8 cellular contexts compared by ENCODE assay signal in the genomic region with DNA sequence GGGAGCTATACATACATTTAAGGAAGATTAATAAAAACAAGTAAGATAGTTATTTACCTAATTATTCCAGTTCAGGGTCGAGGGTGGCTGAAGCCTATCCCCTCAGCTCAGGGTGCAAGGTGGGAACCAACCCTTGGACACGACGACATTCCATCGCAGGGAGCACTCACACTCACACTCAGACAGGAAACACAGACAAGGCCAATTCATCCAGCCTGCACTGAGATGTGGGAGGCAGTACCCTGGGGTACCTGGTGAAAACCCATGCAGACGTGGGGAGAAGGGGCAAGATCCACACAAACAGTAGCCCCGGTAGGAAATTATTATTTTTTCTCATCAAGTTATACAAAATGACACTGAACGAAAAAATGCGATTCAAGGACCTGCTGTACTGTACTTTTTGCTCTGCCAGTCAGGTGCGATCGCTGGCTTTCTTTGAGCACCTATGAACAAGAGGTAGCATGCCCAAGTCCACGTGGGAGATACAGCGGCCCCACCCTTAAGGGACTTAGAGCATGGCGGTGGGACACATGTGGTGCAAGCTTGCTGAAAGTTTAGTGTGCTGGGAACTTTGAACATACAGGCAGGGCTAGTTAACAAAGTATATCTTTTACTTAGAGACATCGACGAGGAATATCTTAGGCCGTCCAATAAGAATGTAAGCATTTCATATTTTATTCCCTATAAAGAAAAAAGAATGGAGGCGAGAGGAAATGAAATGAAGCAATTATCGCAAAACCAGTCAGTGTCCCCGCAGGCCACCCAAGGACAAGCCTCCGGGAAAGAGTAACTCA. TPM values are rescaled to one million over a fixed set of nuclear protein-coding genes. Genes with fewer than 3 reads are reported as not detected.
DNase-seq lines count a peak whose midpoint lies in the region; ATAC-seq and TF ChIP-seq lines count a peak whose summit lies in the region.

No MANE protein-coding gene starts in this region.

- no peak overlapping the region for H4K91ac ChIP-seq in neuronal stem cell (ENCODE audit: low read depth, low read length, poor library complexity)

- H3K36me3 Mint-ChIP-seq in activated CD8-positive, alpha-beta memory T cell treated with anti-CD3 and anti-CD28 coated beads, Interleukin-2, amount 10 ng/mL, durations not matched to agents 7 days and 5 days, result peaks cover 55% of the 10 kb centered on the region

- peak overlapping the region; percentile 92 for H2AFZ ChIP-seq in neuronal stem cell (ENCODE audit: low read length)

- 11 to 15% methylated on average over 20 of the region's 20 CpGs for WGBS in esophagus squamous epithelium, 2 donors
- WGBS in neuronal stem cell (ENCODE audit: extremely low coverage in 2 of 2, insufficient read length in 2 of 2, insufficient replicate concordance in 1 of 2), 2 donors, result no CpG with 5 or more reads among the region's 20 CpGs

- peak overlapping the region; percentile 90 for H3K27ac Mint-ChIP-seq in activated CD8-positive, alpha-beta memory T cell treated with anti-CD3 and anti-CD28 coated beads, Interleukin-2, amount 10 ng/mL, durations not matched to agents 7 days and 5 days

- H3K23ac ChIP-seq in neuronal stem cell (ENCODE audit: low read depth, low read length, poor library complexity), result no peak overlapping the region

- intact Hi-C loops in esophagus squamous epithelium (cut with DNase I), result no loop called here

- H4K8ac ChIP-seq in neuronal stem cell (ENCODE audit: low read depth, low read length), result no peak overlapping the region

- H3K4me1 Mint-ChIP-seq in activated CD8-positive, alpha-beta memory T cell treated with anti-CD3 and anti-CD28 coated beads, Interleukin-2, amount 10 ng/mL, durations not matched to agents 7 days and 5 days, result peaks cover 38% of the 10 kb centered on the region

- peaks cover 13% of the 10 kb centered on the region for H3K9me3 Mint-ChIP-seq in activated CD8-positive, alpha-beta memory T cell treated with anti-CD3 and anti-CD28 coated beads, Interleukin-2, amount 10 ng/mL, durations not matched to agents 7 days and 5 days (ENCODE audit: low read depth)

- H3K27me3 Mint-ChIP-seq in activated CD8-positive, alpha-beta memory T cell treated with anti-CD3 and anti-CD28 coated beads, Interleukin-2, amount 10 ng/mL, durations not matched to agents 7 days and 5 days, result no peaks in the 10 kb centered on the region

- peak overlapping the region; percentile 8 for H2AK5ac ChIP-seq in neuronal stem cell (ENCODE audit: low read depth, low read length)

- DNase-seq in AG20443 (ENCODE audit: low spot score), result peak; percentile 27
- peak; percentile 86 for DNase-seq in NCI-H510A (lab: John Stamatoyannopoulos, UW)
- peak; percentile 76 for DNase-seq in activated CD8-positive, alpha-beta memory T cell treated with anti-CD3 and anti-CD28 coated beads, Interleukin-2, amount 10 ng/mL, durations not matched to agents 7 days and 5 days
- DNase-seq in esophagus squamous epithelium (lab: John Stamatoyannopoulos, UW), result no peak
- no peak for DNase-seq in neuronal stem cell (ENCODE audit: low spot score)
- DNase-seq in dedifferentiated amniotic fluid mesenchymal stem cell (ENCODE audit: extremely low spot score), result no peak

- no peak overlapping the region for H2BK12ac ChIP-seq in neuronal stem cell (ENCODE audit: low read length)

- no peak overlapping the region for H2BK5ac ChIP-seq in neuronal stem cell (ENCODE audit: low read length)

- no peak overlapping the region for H2BK15ac ChIP-seq in neuronal stem cell (ENCODE audit: low read length)

- peak in 1 of 6 experiments; percentile 8 for TF ChIP-seq CTCF in esophagus squamous epithelium (IDR thresholded peaks at IDR 0.05)

- no peak for TF ChIP-seq POLR2A in esophagus squamous epithelium (IDR thresholded peaks at IDR 0.05)

- H3K36me3 ChIP-seq in esophagus squamous epithelium (peaks cover 0 to 23% (median 0%) of the 10 kb centered on the region in 3 donors), neuronal stem cell (replicated peaks in 1 of 2; ENCODE audit: control insufficient read depth in 2 of 2, insufficient read depth in 2 of 2, low read length in 2 of 2) (peaks cover 3 to 27% of the 10 kb centered on the region in 2 donors)

- H3K4ac ChIP-seq in neuronal stem cell (ENCODE audit: low read length), result peak overlapping the region; percentile 89

- H3K27ac ChIP-seq in esophagus squamous epithelium, result peak overlapping the region; percentile 94 to 99 (median 98)
- peak overlapping the region; percentile 91 for H3K27ac ChIP-seq in neuronal stem cell (replicated peaks; ENCODE audit: low read length)

- H3K9me3 ChIP-seq in esophagus squamous epithelium (no peaks in the 10 kb centered on the region), neuronal stem cell (replicated peaks in 1 of 2; ENCODE audit: control insufficient read depth in 2 of 2, insufficient read depth in 1 of 2, low read depth in 1 of 2, low read length in 2 of 2) (peaks cover 0 to 10% of the 10 kb centered on the region in 2 donors)

- ATAC-seq in GM19438 (IDR thresholded peaks at IDR 0.05; ENCODE audit: low read depth, unreplicated experiment) (peak; percentile 18), HG03025 (IDR thresholded peaks at IDR 0.05; ENCODE audit: low FRiP score, unreplicated experiment) (no peak)
- ATAC-seq in activated CD8-positive, alpha-beta memory T cell treated with anti-CD3 and anti-CD28 coated beads, Interleukin-2, amount 10 ng/mL, durations not matched to agents 7 days and 5 days, result peak; percentile 11

- no peak overlapping the region for H2BK120ac ChIP-seq in neuronal stem cell (ENCODE audit: low read depth, low read length)

- peak overlapping the region; percentile 91 for H3K14ac ChIP-seq in neuronal stem cell (ENCODE audit: low read length)

- H3K4me3 Mint-ChIP-seq in activated CD8-positive, alpha-beta memory T cell treated with anti-CD3 and anti-CD28 coated beads, Interleukin-2, amount 10 ng/mL, durations not matched to agents 7 days and 5 days, result peak overlapping the region; percentile 85

- H3K4me1 ChIP-seq in esophagus squamous epithelium (peaks cover 14 to 52% (median 24%) of the 10 kb centered on the region in 3 donors), neuronal stem cell (ENCODE audit: control insufficient read depth in 2 of 2, insufficient read depth in 1 of 2, low read depth in 1 of 2, low read length in 2 of 2) (peaks cover 10 to 12% of the 10 kb centered on the region in 2 donors)

- H3K27me3 ChIP-seq in esophagus squamous epithelium (no peaks in the 10 kb centered on the region), neuronal stem cell (ENCODE audit: control insufficient read depth in 3 of 3, insufficient read depth in 3 of 3, low read depth in 1 of 3, low read length in 3 of 3) (no peaks in the 10 kb centered on the region)

- H3K9ac ChIP-seq in neuronal stem cell (ENCODE audit: low read depth, low read length, poor library complexity), result peak overlapping the region; percentile 77

- peak overlapping the region; percentile 82 for H3K4me2 ChIP-seq in neuronal stem cell (ENCODE audit: insufficient read depth, low read length, poor library complexity, severe bottlenecking)

- CTCF ChIA-PET in activated CD8-positive, alpha-beta memory T cell treated with anti-CD3 and anti-CD28 coated beads, Interleukin-2, amount 10 ng/mL, durations not matched to agents 7 days and 5 days (lab: Charles Lee), result interaction anchor here (0.8 to 3.7 kb wide), 11 partner anchors 12 to 504 kb away, joined by 3 to 24 read pairs (median 4); a partner anchor contains a TSS

- H3K18ac ChIP-seq in neuronal stem cell (ENCODE audit: low read length), result peak overlapping the region; percentile 94

- H3K79me1 ChIP-seq in neuronal stem cell (ENCODE audit: low read depth, low read length), result no peaks in the 10 kb centered on the region

- H3K4me3 ChIP-seq in esophagus squamous epithelium (peak overlapping the region; percentile 67 to 91 (median 83)), neuronal stem cell (ENCODE audit: low read length in 2 of 2) (peak overlapping the region; percentile 67 to 85)

RNA-seq across cellular contexts. Expression of a gene that starts 0.6 kb away (rescaled TPM):
- 10 to 100 TPM; 20.4 to 33.7 TPM for total RNA-seq in activated CD8-positive, alpha-beta memory T cell treated with anti-CD3 and anti-CD28 coated beads, Interleukin-2, amount 10 ng/mL, durations not matched to agents 7 days and 5 days
- total RNA-seq in esophagus squamous epithelium, result 10 to 100 TPM; 17.9 to 51.4 (median 35.4) TPM
- 7.0 TPM for polyA plus RNA-seq in neuronal stem cell (2013, experiment 1 of 2)
- 7.6 TPM for polyA plus RNA-seq in neuronal stem cell (2013, experiment 2 of 2)

RNA-seq across cellular contexts. Expression of a gene that starts 0.9 kb away (rescaled TPM):
- total RNA-seq in activated CD8-positive, alpha-beta memory T cell treated with anti-CD3 and anti-CD28 coated beads, Interleukin-2, amount 10 ng/mL, durations not matched to agents 7 days and 5 days, result 10 to 100 TPM; 18.7 to 19.7 TPM
- total RNA-seq in esophagus squamous epithelium, result 10 to 100 TPM in 2 of 4 donors, 1 to 10 TPM in 2; 8.3 to 18.1 (median 13.0) TPM
- polyA plus RNA-seq in neuronal stem cell (2013, experiment 1 of 2), result 17.8 TPM
- 18.9 TPM for polyA plus RNA-seq in neuronal stem cell (2013, experiment 2 of 2)

Comparison
In these comparisons a context has a peak if more than half of its experiments do, and no peak if none do; other contexts are left out.
1. DNase-seq: peak in AG20443 (single experiment), NCI-H510A (single experiment) and activated CD8-positive, alpha-beta memory T cell treated with anti-CD3 and anti-CD28 coated beads, Interleukin-2, amount 10 ng/mL, durations not matched to agents 7 days and 5 days (single experiment); none in esophagus squamous epithelium (single experiment), neuronal stem cell (single experiment) and dedifferentiated amniotic fluid mesenchymal stem cell (single experiment).